In genomic region chr3:73365756-73366397, GRCh38 we compare ENCODE assay signal across 11 cellular contexts.
DNase-seq lines count a peak whose midpoint lies in the region; ATAC-seq and TF ChIP-seq lines count a peak whose summit lies in the region.
"Had no signal": no experiment of that assay in that cellular context is flagged by ENCODE, and none has a peak within 500 bp of the region (broad histone marks: within the 10 kb centered on the region; RNA-seq: fewer than 3 reads in every experiment).

No MANE protein-coding gene starts in this region.

- CTCF ChIA-PET in activated CD4-positive, alpha-beta T cell treated with anti-CD3 and anti-CD28 coated beads for 36 hours (lab: Charles Lee): no interaction called here

- H3K4me1 ChIP-seq in right cardiac atrium (ENCODE audit: control insufficient read depth, insufficient read depth, low read length) (no peaks in the 10 kb centered on the region), rectal smooth muscle tissue (ENCODE audit: control insufficient read depth, insufficient read depth, low read length) (peaks cover 16% of the 10 kb centered on the region)
- H3K4me1 ChIP-seq: right lobe of liver had no signal

- no peaks in the 10 kb centered on the region for H3K4me1 Mint-ChIP-seq in activated CD4-positive, alpha-beta T cell treated with anti-CD3 and anti-CD28 coated beads for 36 hours

- in situ Hi-C loops in brain microvascular endothelial cell (cut with HindIII; ENCODE audit: low pct_ligation_motif_present, low sequenced_read_pairs): no loop called here

- 58% methylated on average over 12 of the region's 12 CpGs for WGBS in right cardiac atrium

- POLR2A ChIA-PET in activated CD4-positive, alpha-beta T cell treated with anti-CD3 and anti-CD28 coated beads for 36 hours (lab: Charles Lee): no interaction called here

- H3K4me3 Mint-ChIP-seq in activated CD4-positive, alpha-beta T cell treated with anti-CD3 and anti-CD28 coated beads for 36 hours: no peak overlapping the region
- H3K4me3 Mint-ChIP-seq: activated CD8-positive, alpha-beta T cell treated with anti-CD3 and anti-CD28 coated beads for 36 hours had no signal

- H3K36me3 ChIP-seq in brain microvascular endothelial cell (replicated peaks): no peaks in the 10 kb centered on the region
- no peaks in the 10 kb centered on the region for H3K36me3 ChIP-seq in rectal smooth muscle tissue (ENCODE audit: control insufficient read depth, insufficient read depth, low read length)
- H3K36me3 ChIP-seq: right lobe of liver had no signal

- ATAC-seq in right cardiac atrium (peak; percentile 96 to 99), HG02840 (IDR thresholded peaks at IDR 0.05; ENCODE audit: low FRiP score, unreplicated experiment) (no peak)
- no peak for ATAC-seq in activated CD4-positive, alpha-beta T cell treated with anti-CD3 and anti-CD28 coated beads for 36 hours
- ATAC-seq: activated CD8-positive, alpha-beta T cell treated with anti-CD3 and anti-CD28 coated beads for 36 hours had no signal

- H3K27ac ChIP-seq in brain microvascular endothelial cell (no peak overlapping the region), right cardiac atrium (ENCODE audit: low read length) (peak overlapping the region; percentile 5), rectal smooth muscle tissue (ENCODE audit: low read depth, low read length) (peak overlapping the region; percentile 90)
- H3K27ac ChIP-seq: right lobe of liver had no signal

- no peak for TF ChIP-seq CTCF in brain microvascular endothelial cell (IDR thresholded peaks at IDR 0.05; ENCODE audit: low read depth, low read length, missing control alignments)

- peaks cover 4% of the 10 kb centered on the region for H3K9me3 Mint-ChIP-seq in activated CD4-positive, alpha-beta T cell treated with anti-CD3 and anti-CD28 coated beads for 36 hours (ENCODE audit: low read depth)
- H3K9me3 Mint-ChIP-seq: activated CD8-positive, alpha-beta T cell treated with anti-CD3 and anti-CD28 coated beads for 36 hours had no signal

- DNase-seq in COLO829 (ENCODE audit: low spot score): peak; percentile 47
- DNase-seq in brain microvascular endothelial cell: peak; percentile 1
- peak; percentile 80 to 91 (median 87) for DNase-seq in right cardiac atrium
- no peak for DNase-seq in OCI-M2 (lab: John Stamatoyannopoulos, UW; ENCODE audit: unreplicated experiment)
- no peak for DNase-seq in NCI-H1105 treated with DMSO at 0.1 percent for 48 hours (lab: John Stamatoyannopoulos, UW)
- DNase-seq in activated CD4-positive, alpha-beta T cell treated with anti-CD3 and anti-CD28 coated beads for 36 hours: no peak
- DNase-seq: activated CD8-positive, alpha-beta T cell treated with anti-CD3 and anti-CD28 coated beads for 36 hours; NCI-H510A treated with DMSO at 0.1 percent for 48 hours; right lobe of liver had no signal

- no peak overlapping the region for H3K27ac Mint-ChIP-seq in activated CD4-positive, alpha-beta T cell treated with anti-CD3 and anti-CD28 coated beads for 36 hours
- H3K27ac Mint-ChIP-seq: activated CD8-positive, alpha-beta T cell treated with anti-CD3 and anti-CD28 coated beads for 36 hours had no signal

- H3K4me3 ChIP-seq in brain microvascular endothelial cell (ENCODE audit: low read depth, low read length): no peak overlapping the region
- no peak overlapping the region for H3K4me3 ChIP-seq in right cardiac atrium (ENCODE audit: low read length)
- H3K4me3 ChIP-seq in rectal smooth muscle tissue (ENCODE audit: low read length): peak overlapping the region; percentile 30
- H3K4me3 ChIP-seq: right lobe of liver had no signal

- H3K27me3 ChIP-seq in brain microvascular endothelial cell (replicated peaks) (no peaks in the 10 kb centered on the region), right cardiac atrium (ENCODE audit: control insufficient read depth, insufficient read depth) (no peaks in the 10 kb centered on the region), rectal smooth muscle tissue (ENCODE audit: control insufficient read depth, insufficient read depth, low read length) (no peaks in the 10 kb centered on the region)
- H3K27me3 ChIP-seq: right lobe of liver had no signal

- no peaks in the 10 kb centered on the region for H3K9me3 ChIP-seq in right cardiac atrium (ENCODE audit: control insufficient read depth, low read length)
- H3K9me3 ChIP-seq: right lobe of liver had no signal

- intact Hi-C loops in right cardiac atrium (cut with DNase I): no loop called here
- intact Hi-C loops in activated CD4-positive, alpha-beta T cell treated with anti-CD3 and anti-CD28 coated beads for 36 hours (cut with DNase I, micrococcal nuclease): no loop called here

- H3K27me3 Mint-ChIP-seq in activated CD4-positive, alpha-beta T cell treated with anti-CD3 and anti-CD28 coated beads for 36 hours: no peaks in the 10 kb centered on the region
- H3K27me3 Mint-ChIP-seq: activated CD8-positive, alpha-beta T cell treated with anti-CD3 and anti-CD28 coated beads for 36 hours had no signal

- no peak overlapping the region for H3K9ac ChIP-seq in rectal smooth muscle tissue (ENCODE audit: low read length)

- H3K36me3 Mint-ChIP-seq in activated CD4-positive, alpha-beta T cell treated with anti-CD3 and anti-CD28 coated beads for 36 hours (ENCODE audit: low read depth): no peaks in the 10 kb centered on the region

Comparison
In these comparisons a context has a peak if more than half of its experiments do, and no peak if none do; other contexts are left out.
1. DNase-seq: peak in COLO829 (single experiment), brain microvascular endothelial cell (single experiment) and right cardiac atrium (3 of 3); none in OCI-M2 (single experiment), NCI-H1105 treated with DMSO at 0.1 percent for 48 hours (single experiment) and activated CD4-positive, alpha-beta T cell treated with anti-CD3 and anti-CD28 coated beads for 36 hours (single experiment).
2. ATAC-seq: peak in right cardiac atrium (2 of 2); none in activated CD4-positive, alpha-beta T cell treated with anti-CD3 and anti-CD28 coated beads for 36 hours (single experiment) and HG02840 (single experiment).